Comparison of ENCODE assay signal across 8 cellular contexts in the genomic region with DNA sequence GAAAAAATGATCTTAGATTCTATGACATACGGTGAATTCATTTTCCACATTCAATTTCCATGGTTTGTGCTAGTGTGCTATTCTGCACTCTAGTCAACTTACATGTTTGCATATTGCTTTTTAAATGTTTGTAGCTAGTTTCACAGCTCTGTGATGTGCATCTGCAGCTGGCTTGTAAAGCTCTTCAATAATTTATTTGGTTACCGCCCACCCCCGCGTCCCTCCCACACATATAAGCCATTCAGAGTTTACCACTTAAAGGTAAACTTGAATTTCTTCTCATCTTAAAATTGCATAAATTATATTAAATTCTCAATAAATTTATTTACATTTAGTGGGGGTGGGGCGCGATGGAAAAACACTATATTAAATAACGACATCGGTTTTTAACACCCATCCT. TPM values are rescaled to one million over a fixed set of nuclear protein-coding genes. Genes with fewer than 3 reads are reported as not detected.
DNase-seq lines count a peak whose midpoint lies in the region; ATAC-seq and TF ChIP-seq lines count a peak whose summit lies in the region.

No MANE protein-coding gene starts in this region.

- peak overlapping the region; percentile 72 for H3K4me2 ChIP-seq in Karpas-422 (ENCODE audit: low read depth, low read length, poor library complexity, severe bottlenecking)

- peak; percentile 28 for ATAC-seq in GM21447 (IDR thresholded peaks at IDR 0.05; ENCODE audit: unreplicated experiment)

- H3K27me3 ChIP-seq in Karpas-422 (ENCODE audit: low read length) = no peaks in the 10 kb centered on the region

- H3K9me2 ChIP-seq in Karpas-422 (replicated peaks; ENCODE audit: insufficient read depth, low read length) = no peaks in the 10 kb centered on the region

- H2AFZ ChIP-seq in Karpas-422 (ENCODE audit: low read length) = peak overlapping the region; percentile 81; the same call in 1 of the 2 replicates

- no peaks in the 10 kb centered on the region for H3K9me3 ChIP-seq in Karpas-422 (ENCODE audit: low read length)

- BruUV-seq in Calu3 (replicated peaks; lab: Mats Ljungman, UMichigan) = no TSS peak

- H3K36me3 ChIP-seq in Karpas-422 (ENCODE audit: insufficient read depth, low read length) = no peaks in the 10 kb centered on the region

- H3K9ac ChIP-seq in Karpas-422 (ENCODE audit: low read length) = peak overlapping the region; percentile 69

- H3K79me2 ChIP-seq in Karpas-422 (ENCODE audit: low read length) = peaks cover 33% of the 10 kb centered on the region

- H3K36me3 Mint-ChIP-seq in Calu3 (ENCODE audit: insufficient read depth, unreplicated experiment) = peaks cover 12% of the 10 kb centered on the region

- H3K4me1 Mint-ChIP-seq in Calu3 (ENCODE audit: low read depth, unreplicated experiment) = peaks cover 8% of the 10 kb centered on the region

- no peaks in the 10 kb centered on the region for H3K9me3 Mint-ChIP-seq in Calu3 (ENCODE audit: low read depth, unreplicated experiment)

- DNase-seq in Calu3 (peak; percentile 19), Karpas-422 (peak; percentile 63), germinal center (ENCODE audit: low spot score) (peak; percentile 9), skeletal muscle cell (ENCODE audit: low read depth) (no peak), HPDE6-E6E7 (ENCODE audit: extremely low spot score) (no peak), COR-L47 (lab: John Stamatoyannopoulos, UW) (no peak)
- peak; percentile 25 for DNase-seq in activated T-cell treated with anti-CD3 and anti-CD28 coated beads, Interleukin-2, amount 50 U/mL, for 1 hour

- peak overlapping the region; percentile 83 for H3K4me3 Mint-ChIP-seq in Calu3 (ENCODE audit: low read depth, unreplicated experiment)

- H3K27ac ChIP-seq in Karpas-422 (ENCODE audit: low read length) = no peak overlapping the region

- H3K4me3 ChIP-seq in Karpas-422 (ENCODE audit: low read length) (peak overlapping the region; percentile 70), skeletal muscle cell (ENCODE audit: low read depth, low read length) (peak overlapping the region; percentile 67)

- H3K4me1 ChIP-seq in Karpas-422 (ENCODE audit: low read length) = peaks cover 26% of the 10 kb centered on the region

- H3K27ac Mint-ChIP-seq in Calu3 (ENCODE audit: unreplicated experiment) = no peak overlapping the region

- CTCF ChIA-PET in Calu3 (lab: Charles Lee) = interaction anchor here (1.1 to 1.3 kb wide), 2 partner anchors 10 to 445 kb away, joined by 3 to 4 read pairs; no protein-coding TSS in a partner anchor

- H3K27me3 Mint-ChIP-seq in Calu3 (ENCODE audit: unreplicated experiment) = no peaks in the 10 kb centered on the region

- intact Hi-C loops in Calu3 (cut with micrococcal nuclease; ENCODE audit: unreplicated experiment) = loop anchor here (5.0 kb wide), 2 partner anchors 166 to 1011 kb away; a partner anchor contains a TSS

- H4K20me1 ChIP-seq in Karpas-422 (ENCODE audit: insufficient read depth, low read depth, low read length) = no peaks in the 10 kb centered on the region

- no peak for TF ChIP-seq CTCF in Calu3 (IDR thresholded peaks at IDR 0.05; ENCODE audit: unreplicated experiment)

RNA-seq across cellular contexts. Expression of a gene that starts 0.3 kb away (rescaled TPM):
- 57.1 and 65.0 TPM in 2 replicates for total RNA-seq in Calu3 (2022)
- 4.9 and 20.5 TPM in 2 replicates for total RNA-seq in Karpas-422 (2014; rRNA removed; shearing (Covaris generic); ENCODE audit: low replicate concordance)

Comparison
In these comparisons a context has a peak if more than half of its experiments do, and no peak if none do; other contexts are left out.
1. DNase-seq: peak in Calu3 (single experiment), Karpas-422 (single experiment), activated T-cell treated with anti-CD3 and anti-CD28 coated beads, Interleukin-2, amount 50 U/mL, for 1 hour (single experiment) and germinal center (single experiment); none in skeletal muscle cell (single experiment), HPDE6-E6E7 (single experiment) and COR-L47 (single experiment).